20 cellular contexts compared by ENCODE assay signal in the genomic region with DNA sequence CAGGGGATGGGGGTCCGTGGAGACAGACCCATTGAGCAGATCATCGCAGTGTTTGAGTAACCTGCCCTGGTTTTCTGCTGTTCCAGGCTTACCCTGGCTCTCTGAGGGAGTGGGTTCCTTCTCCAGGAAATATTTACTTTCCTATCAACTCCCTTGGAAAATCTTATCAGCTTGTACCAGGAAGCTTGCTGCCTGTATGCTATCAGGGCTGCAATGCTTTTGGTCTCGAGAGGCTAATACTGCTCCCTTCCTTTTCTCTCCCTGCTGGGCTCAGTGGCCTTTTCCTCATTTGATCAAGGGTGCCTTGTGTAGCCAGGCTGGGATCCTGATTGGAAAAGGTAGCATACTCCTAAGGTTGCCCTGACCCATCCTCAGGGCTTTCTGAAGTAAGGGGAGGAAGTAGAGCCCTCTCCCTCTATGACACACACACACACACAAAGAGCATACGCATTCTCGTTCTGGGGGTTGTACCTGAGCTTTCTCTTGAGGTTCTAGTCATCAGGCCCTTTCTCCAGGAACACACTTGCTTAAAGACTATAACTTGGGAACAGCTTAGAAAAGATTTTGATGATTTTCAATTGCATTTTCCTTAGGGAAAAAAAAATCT. TPM values are rescaled to one million over a fixed set of nuclear protein-coding genes. Genes with fewer than 3 reads are reported as not detected.
A peak's percentile ranks its signal among the peaks of the same experiment; 100 is the strongest.
DNase-seq lines count a peak whose midpoint lies in the region; ATAC-seq and TF ChIP-seq lines count a peak whose summit lies in the region.
"Had no signal": no experiment of that assay in that cellular context is flagged by ENCODE, and none has a peak within 500 bp of the region (broad histone marks: within the 10 kb centered on the region; RNA-seq: fewer than 3 reads in every experiment).

No MANE protein-coding gene starts in this region.

- in situ Hi-C loops in transverse colon (cut with MboI; ENCODE audit: low pct_ligation_motif_present in 1 of 4, low pct_unique_long_range_greater_than_20kb in 1 of 4, low sequenced_read_pairs in 3 of 4): no loop called here

- H3K36me3 Mint-ChIP-seq in endothelial cell (ENCODE audit: low read depth, unreplicated experiment): no peaks in the 10 kb centered on the region
- H3K36me3 Mint-ChIP-seq in CD8-positive, alpha-beta T cell: no peaks in the 10 kb centered on the region
- H3K36me3 Mint-ChIP-seq in activated CD4-positive, alpha-beta memory T cell treated with anti-CD3 and anti-CD28 coated beads for 36 hours: no peaks in the 10 kb centered on the region
- H3K36me3 Mint-ChIP-seq: activated naive CD8-positive, alpha-beta T cell had no signal

- peaks cover 14% of the 10 kb centered on the region for H3K4me1 Mint-ChIP-seq in endothelial cell (ENCODE audit: unreplicated experiment)
- peaks cover 2% of the 10 kb centered on the region for H3K4me1 Mint-ChIP-seq in CD8-positive, alpha-beta T cell (ENCODE audit: low read depth)
- peaks cover 20% of the 10 kb centered on the region for H3K4me1 Mint-ChIP-seq in activated CD4-positive, alpha-beta memory T cell treated with anti-CD3 and anti-CD28 coated beads for 36 hours (ENCODE audit: low read depth)

- TF ChIP-seq CTCF in VCaP (conservative IDR thresholded peaks at IDR 0.05) (no peak), endothelial cell (IDR thresholded peaks at IDR 0.05; ENCODE audit: unreplicated experiment) (no peak), transverse colon (IDR thresholded peaks at IDR 0.05) (no peak)
- no peak for TF ChIP-seq CTCF in CD8-positive, alpha-beta T cell (IDR thresholded peaks at IDR 0.05)

- DNase-seq in endothelial cell (ENCODE audit: low spot score): no peak
- no peak for DNase-seq in transverse colon
- no peak for DNase-seq in CD8-positive, alpha-beta T cell
- DNase-seq in SIG-M5 treated with dmso at 0.1 percent for 504 hours (lab: John Stamatoyannopoulos, UW; ENCODE audit: unreplicated experiment): no peak
- no peak for DNase-seq in activated CD4-positive, alpha-beta memory T cell treated with anti-CD3 and anti-CD28 coated beads for 36 hours
- DNase-seq: activated CD4-positive, alpha-beta T cell treated with anti-CD3 and anti-CD28 coated beads for 48 hours; activated CD8-positive, alpha-beta memory T cell treated with anti-CD3 and anti-CD28 coated beads, Interleukin-2, amount 10 ng/mL, durations not matched to agents 7 days and 5 days; DMS79; left cardiac atrium; NCI-H1930; PC-9; SIG-M5; stimulated activated CD4-positive, alpha-beta T cell treated with anti-CD3 and anti-CD28 coated beads, Interleukin-12 subunit alpha, Interleukin-12 subunit beta, amount 100 ng/mL, for 4 hours; stimulated activated CD4-positive, alpha-beta T cell treated with anti-CD3 and anti-CD28 coated beads, Interleukin-4, amount 100 ng/mL, for 4 hours; stimulated activated naive CD8-positive, alpha-beta T cell treated with anti-CD3 and anti-CD28 coated beads, Interleukin-15, Interleukin-2, amounts not matched to agents 100 U/mL and 50 U/mL, for 24 hours; thyroid gland had no signal

- ATAC-seq in CD8-positive, alpha-beta T cell: no peak
- ATAC-seq: activated CD8-positive, alpha-beta memory T cell treated with anti-CD3 and anti-CD28 coated beads, Interleukin-2, amount 10 ng/mL, durations not matched to agents 7 days and 5 days; stimulated activated naive CD8-positive, alpha-beta T cell treated with anti-CD3 and anti-CD28 coated beads, Interleukin-15, Interleukin-2, amounts not matched to agents 100 U/mL and 50 U/mL, for 24 hours had no signal

- H3K9ac ChIP-seq in mucosa of rectum (ENCODE audit: low read depth in 1 of 2, low read length in 2 of 2): peak overlapping the region; percentile 5 to 62

- no peak for TF ChIP-seq POLR2A in transverse colon (IDR thresholded peaks at IDR 0.05)

- no peak overlapping the region for H3K4me3 ChIP-seq in mucosa of rectum (ENCODE audit: low read length in 2 of 2)
- H3K4me3 ChIP-seq in transverse colon: no peak overlapping the region
- no peak overlapping the region for H3K4me3 ChIP-seq in CD8-positive, alpha-beta T cell (ENCODE audit: low read depth, low read length)
- H3K4me3 ChIP-seq: PC-9, thyroid gland had no signal

- no peaks in the 10 kb centered on the region for H3K27me3 ChIP-seq in mucosa of rectum (ENCODE audit: control insufficient read depth in 2 of 2, insufficient read depth in 2 of 2, low read length in 2 of 2)
- no peaks in the 10 kb centered on the region for H3K27me3 ChIP-seq in transverse colon
- H3K27me3 ChIP-seq in CD8-positive, alpha-beta T cell (ENCODE audit: insufficient read depth, low read length): no peaks in the 10 kb centered on the region
- H3K27me3 ChIP-seq: thyroid gland had no signal

- peak overlapping the region; percentile 48 for H3K27ac Mint-ChIP-seq in endothelial cell (ENCODE audit: unreplicated experiment)
- no peak overlapping the region for H3K27ac Mint-ChIP-seq in CD8-positive, alpha-beta T cell
- no peak overlapping the region for H3K27ac Mint-ChIP-seq in activated CD4-positive, alpha-beta memory T cell treated with anti-CD3 and anti-CD28 coated beads for 36 hours
- H3K27ac Mint-ChIP-seq: activated CD8-positive, alpha-beta memory T cell treated with anti-CD3 and anti-CD28 coated beads, Interleukin-2, amount 10 ng/mL, durations not matched to agents 7 days and 5 days; activated naive CD8-positive, alpha-beta T cell; activated T-helper 1 cell treated with anti-CD3 and anti-CD28 coated beads, Interleukin-12 subunit alpha, Interleukin-12 subunit beta, Interleukin-2, Interleukin-4 antibody, amounts not matched to agents 30 ng/mL and 10 ng/mL and 1 ng/mL, durations not matched to agents 14 hours and 24 hours and 36 hours had no signal

- TF ChIP-seq EP300 in transverse colon (IDR thresholded peaks at IDR 0.05; ENCODE audit: low read depth): no peak

- H3K36me3 ChIP-seq in mucosa of rectum (ENCODE audit: control insufficient read depth in 2 of 2, insufficient read depth in 2 of 2, low read length in 2 of 2) (no peaks in the 10 kb centered on the region), transverse colon (no peaks in the 10 kb centered on the region)
- no peaks in the 10 kb centered on the region for H3K36me3 ChIP-seq in CD8-positive, alpha-beta T cell (ENCODE audit: insufficient read depth, low read length)
- H3K36me3 ChIP-seq: thyroid gland had no signal

- peak overlapping the region; percentile 98 for H3K27ac ChIP-seq in VCaP
- H3K27ac ChIP-seq in mucosa of rectum (ENCODE audit: low read depth in 2 of 2, low read length in 2 of 2): peak overlapping the region; percentile 62 to 87
- H3K27ac ChIP-seq in transverse colon: peak overlapping the region; percentile 59 to 73 (median 68)
- no peak overlapping the region for H3K27ac ChIP-seq in CD8-positive, alpha-beta T cell (ENCODE audit: low read depth, low read length)
- H3K27ac ChIP-seq: PC-9, thyroid gland had no signal

- H3K4me1 ChIP-seq in mucosa of rectum (ENCODE audit: control insufficient read depth in 2 of 2, insufficient read depth in 2 of 2, low read length in 2 of 2) (peaks cover 37 to 50% of the 10 kb centered on the region in 2 donors), transverse colon (peaks cover 18 to 62% (median 50%) of the 10 kb centered on the region in 4 donors)
- no peaks in the 10 kb centered on the region for H3K4me1 ChIP-seq in CD8-positive, alpha-beta T cell (ENCODE audit: insufficient read depth, low read length)

- H3K4me3 Mint-ChIP-seq in endothelial cell (ENCODE audit: unreplicated experiment): no peak overlapping the region
- no peak overlapping the region for H3K4me3 Mint-ChIP-seq in CD8-positive, alpha-beta T cell
- no peak overlapping the region for H3K4me3 Mint-ChIP-seq in activated CD4-positive, alpha-beta memory T cell treated with anti-CD3 and anti-CD28 coated beads for 36 hours
- H3K4me3 Mint-ChIP-seq: activated CD8-positive, alpha-beta memory T cell treated with anti-CD3 and anti-CD28 coated beads, Interleukin-2, amount 10 ng/mL, durations not matched to agents 7 days and 5 days; activated naive CD8-positive, alpha-beta T cell; activated T-helper 1 cell treated with anti-CD3 and anti-CD28 coated beads, Interleukin-12 subunit alpha, Interleukin-12 subunit beta, Interleukin-2, Interleukin-4 antibody, amounts not matched to agents 30 ng/mL and 10 ng/mL and 1 ng/mL, durations not matched to agents 14 hours and 24 hours and 36 hours had no signal

- H3K27me3 Mint-ChIP-seq in endothelial cell (ENCODE audit: unreplicated experiment): no peaks in the 10 kb centered on the region
- H3K27me3 Mint-ChIP-seq in CD8-positive, alpha-beta T cell (ENCODE audit: low read depth): no peaks in the 10 kb centered on the region
- H3K27me3 Mint-ChIP-seq in activated CD4-positive, alpha-beta memory T cell treated with anti-CD3 and anti-CD28 coated beads for 36 hours: no peaks in the 10 kb centered on the region
- H3K27me3 Mint-ChIP-seq: activated CD8-positive, alpha-beta memory T cell treated with anti-CD3 and anti-CD28 coated beads, Interleukin-2, amount 10 ng/mL, durations not matched to agents 7 days and 5 days; activated naive CD8-positive, alpha-beta T cell had no signal

- POLR2A ChIA-PET in CD8-positive, alpha-beta T cell (lab: Charles Lee): no interaction called here
- POLR2A ChIA-PET in activated CD4-positive, alpha-beta memory T cell treated with anti-CD3 and anti-CD28 coated beads for 36 hours (lab: Charles Lee): interaction anchor here (0.6 kb wide), 1 partner anchor 1741 kb away, joined by 3 read pairs; no protein-coding TSS in a partner anchor

- H3K9me3 Mint-ChIP-seq in endothelial cell (ENCODE audit: unreplicated experiment): no peaks in the 10 kb centered on the region
- no peaks in the 10 kb centered on the region for H3K9me3 Mint-ChIP-seq in CD8-positive, alpha-beta T cell
- H3K9me3 Mint-ChIP-seq in activated CD4-positive, alpha-beta memory T cell treated with anti-CD3 and anti-CD28 coated beads for 36 hours: no peaks in the 10 kb centered on the region
- H3K9me3 Mint-ChIP-seq: activated T-helper 1 cell treated with anti-CD3 and anti-CD28 coated beads, Interleukin-12 subunit alpha, Interleukin-12 subunit beta, Interleukin-2, Interleukin-4 antibody, amounts not matched to agents 30 ng/mL and 10 ng/mL and 1 ng/mL, durations not matched to agents 14 hours and 24 hours and 36 hours had no signal

- H3K9me3 ChIP-seq in mucosa of rectum (ENCODE audit: control insufficient read depth in 2 of 2, low read length in 2 of 2): no peaks in the 10 kb centered on the region
- no peaks in the 10 kb centered on the region for H3K9me3 ChIP-seq in transverse colon
- no peaks in the 10 kb centered on the region for H3K9me3 ChIP-seq in CD8-positive, alpha-beta T cell (ENCODE audit: low read length)
- H3K9me3 ChIP-seq: thyroid gland had no signal

- intact Hi-C loops in transverse colon (cut with DNase I; ENCODE audit: low total_unique reads): no loop called here
- intact Hi-C loops in CD8-positive, alpha-beta T cell (cut with DNase I, micrococcal nuclease): no loop called here
- intact Hi-C loops in activated CD4-positive, alpha-beta memory T cell treated with anti-CD3 and anti-CD28 coated beads for 36 hours (cut with micrococcal nuclease): no loop called here

- CTCF ChIA-PET in CD8-positive, alpha-beta T cell (lab: Charles Lee): interaction anchor here (0.8 to 1.3 kb wide), 2 partner anchors 16 to 28 kb away, joined by 3 read pairs; no protein-coding TSS in a partner anchor
- CTCF ChIA-PET in activated CD4-positive, alpha-beta memory T cell treated with anti-CD3 and anti-CD28 coated beads for 36 hours (lab: Charles Lee): interaction anchor here (1.0 to 1.7 kb wide), 4 partner anchors 23 to 135 kb away, joined by 3 to 4 read pairs (median 4); no protein-coding TSS in a partner anchor

- WGBS in transverse colon (ENCODE audit: low coverage in 1 of 2), 2 donors: 46 to 57% methylated on average over 1 to 5 of the region's 5 CpGs

RNA-seq across cellular contexts. Expression of a gene that starts 41.6 kb away (rescaled TPM):
- 21.7 TPM for total RNA-seq in endothelial cell (ENCODE audit: unreplicated experiment)
- total RNA-seq in transverse colon: 100 to 1,000 TPM in 2 of 4 donors, 10 to 100 TPM in 2; 32.8 to 264 (median 107) TPM
- total RNA-seq in CD8-positive, alpha-beta T cell: 1 to 10 TPM; 8.1 to 8.6 TPM
- 10 to 100 TPM; 25.2 to 26.5 TPM for total RNA-seq in activated CD4-positive, alpha-beta memory T cell treated with anti-CD3 and anti-CD28 coated beads for 36 hours
